In the genomic region with DNA sequence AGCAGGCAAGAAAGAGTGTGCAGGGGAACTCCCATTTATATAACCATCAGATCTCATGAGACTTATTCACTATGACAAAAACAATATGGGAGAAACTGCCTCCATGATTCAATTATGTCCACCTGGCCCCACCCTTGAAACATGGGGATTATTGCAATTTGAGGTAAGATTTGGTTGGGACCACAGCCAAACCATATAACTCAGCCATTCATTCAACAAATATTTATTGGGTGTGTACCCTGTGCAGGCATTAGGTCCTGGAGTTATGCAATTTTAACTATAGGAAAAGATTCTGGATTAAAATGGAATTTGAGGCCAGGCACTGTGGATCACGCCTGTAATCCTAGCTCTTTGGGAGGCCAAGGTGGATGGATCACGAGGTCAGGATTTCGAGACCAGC, we compare ENCODE assay signal across 20 cellular contexts.
DNase-seq lines count a peak whose midpoint lies in the region; ATAC-seq and TF ChIP-seq lines count a peak whose summit lies in the region.
"Had no signal": no experiment of that assay in that cellular context is flagged by ENCODE, and none has a peak within 500 bp of the region (broad histone marks: within the 10 kb centered on the region; RNA-seq: fewer than 3 reads in every experiment).

No MANE protein-coding gene starts in this region.

- no peak overlapping the region for H3K9ac ChIP-seq in PC-3 (ENCODE audit: low read length)
- H3K9ac ChIP-seq: BLaER1 had no signal

- H3F3A ChIP-seq in PC-3 (ENCODE audit: low read length, unreplicated experiment), result no peaks in the 10 kb centered on the region

- H3K27me3 Mint-ChIP-seq in nephron (ENCODE audit: low read depth), result no peaks in the 10 kb centered on the region
- H3K27me3 Mint-ChIP-seq: CD4-positive, alpha-beta T cell had no signal

- no peaks in the 10 kb centered on the region for H3K9me3 ChIP-seq in PC-3 (ENCODE audit: low read length)
- H3K9me3 ChIP-seq: BLaER1, Caco-2 had no signal

- no TSS peak for BruUV-seq in PC-3 (replicated peaks; lab: Mats Ljungman, UMichigan)

- ATAC-seq in PC-3, result no peak
- no peak for ATAC-seq in HG03095 (IDR thresholded peaks at IDR 0.05; ENCODE audit: unreplicated experiment)

- POLR2A ChIA-PET in PC-3 (lab: Charles Lee; ENCODE audit: unreplicated experiment), result no interaction called here

- no peaks in the 10 kb centered on the region for H3K4me1 ChIP-seq in PC-3 (ENCODE audit: insufficient read depth, low read length)
- H3K4me1 ChIP-seq: BLaER1, Caco-2 had no signal

- H3K9me3 Mint-ChIP-seq in nephron, result no peaks in the 10 kb centered on the region
- H3K9me3 Mint-ChIP-seq: CD4-positive, alpha-beta T cell had no signal

- peaks cover 35% of the 10 kb centered on the region for H3K4me1 Mint-ChIP-seq in nephron

- CTCF ChIA-PET in PC-3 (lab: Charles Lee), result no interaction called here

- no peak overlapping the region for H3K27ac ChIP-seq in PC-3 (ENCODE audit: low read length)
- H3K27ac ChIP-seq: BLaER1 had no signal

- TF ChIP-seq CTCF in PC-3 (conservative IDR thresholded peaks at IDR 0.05; ENCODE audit: low read depth, low read length), result no peak
- no peak for TF ChIP-seq CTCF in epithelial cell of esophagus (IDR thresholded peaks at IDR 0.05; ENCODE audit: insufficient read depth, low read depth, low read length, missing control alignments)
- no peak for TF ChIP-seq CTCF in nephron (IDR thresholded peaks at IDR 0.05; ENCODE audit: unreplicated experiment in 3 of 3)

- H4K20me1 ChIP-seq in PC-3 (ENCODE audit: low read length), result no peaks in the 10 kb centered on the region
- H4K20me1 ChIP-seq: BLaER1 had no signal

- no peaks in the 10 kb centered on the region for H3K36me3 Mint-ChIP-seq in nephron (ENCODE audit: low read depth)

- DNase-seq in Daoy (ENCODE audit: low read depth), result peak; percentile 8
- peak; percentile 23 for DNase-seq in PC-3
- peak; percentile 92 for DNase-seq in epithelial cell of esophagus (ENCODE audit: low read depth)
- no peak for DNase-seq in activated T-cell treated with anti-CD3 and anti-CD28 coated beads for 4 hours
- DNase-seq in NCI-H1417 treated with DMSO at 0.1 percent for 48 hours (lab: John Stamatoyannopoulos, UW), result no peak
- DNase-seq in NCI-H1930 (lab: John Stamatoyannopoulos, UW), result no peak
- DNase-seq: Caco-2; CD4-positive, alpha-beta T cell; Kasumi-1; NCI-H1092; NCI-H1436 treated with DMSO at 0.1 percent for 48 hours; NCI-H2029; NCI-H345; NCI-H524; NCI-H774; Right ventricle myocardium superior; SW 1271 had no signal

- no peaks in the 10 kb centered on the region for H3K27me3 ChIP-seq in PC-3 (ENCODE audit: low read length)
- H3K27me3 ChIP-seq: BLaER1 had no signal

- no peak overlapping the region for H3K4me3 Mint-ChIP-seq in nephron
- H3K4me3 Mint-ChIP-seq: CD4-positive, alpha-beta T cell had no signal

- H3K36me3 ChIP-seq in PC-3 (ENCODE audit: low read depth, low read length), result no peaks in the 10 kb centered on the region
- H3K36me3 ChIP-seq: BLaER1 had no signal

- H3K4me3 ChIP-seq in PC-3 (ENCODE audit: low read length), result no peak overlapping the region
- no peak overlapping the region for H3K4me3 ChIP-seq in epithelial cell of esophagus (ENCODE audit: low read length)
- H3K4me3 ChIP-seq: BLaER1 had no signal

- intact Hi-C loops in PC-3 (cut with micrococcal nuclease), result no loop called here

- no peak overlapping the region for H2AFZ ChIP-seq in PC-3 (ENCODE audit: low read length)

- no peaks in the 10 kb centered on the region for H3K9me2 ChIP-seq in PC-3 (replicated peaks; ENCODE audit: low read length)

- no peaks in the 10 kb centered on the region for H3K79me2 ChIP-seq in PC-3 (ENCODE audit: low read length)

- H3K4me2 ChIP-seq in PC-3 (ENCODE audit: low read length), result no peak overlapping the region
- H3K4me2 ChIP-seq: BLaER1 had no signal

- H3K27ac Mint-ChIP-seq in nephron, result peak overlapping the region in 2 of 3 experiments; percentile 48 to 61
- H3K27ac Mint-ChIP-seq: CD4-positive, alpha-beta T cell had no signal

Comparison
In these comparisons a context has a peak if more than half of its experiments do, and no peak if none do; other contexts are left out.
1. DNase-seq: peak in Daoy (single experiment), PC-3 (single experiment) and epithelial cell of esophagus (single experiment); none in activated T-cell treated with anti-CD3 and anti-CD28 coated beads for 4 hours (single experiment), NCI-H1417 treated with DMSO at 0.1 percent for 48 hours (single experiment) and NCI-H1930 (0 of 2).